Comparison of ENCODE assay signal across 8 cellular contexts in the genomic region with DNA sequence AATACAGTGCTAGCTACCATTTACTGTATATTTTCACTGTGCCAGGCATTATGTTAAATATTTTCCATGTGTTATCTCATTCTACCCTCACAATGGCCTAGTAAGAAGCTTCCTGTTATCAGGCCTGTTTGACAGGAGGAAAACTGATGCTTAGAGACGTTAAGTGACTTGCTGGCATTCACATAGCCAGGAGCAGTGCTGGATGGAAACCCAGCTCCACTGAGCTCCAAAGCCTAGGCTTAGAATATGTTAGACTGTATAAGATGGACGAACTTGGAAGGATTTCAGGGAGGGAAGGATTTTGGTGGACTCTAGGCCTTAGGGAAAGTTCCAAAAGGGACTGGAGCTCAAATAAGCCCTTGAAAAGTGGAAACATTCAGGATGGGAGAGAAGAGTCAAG. TPM values are rescaled to one million over a fixed set of nuclear protein-coding genes. Genes with fewer than 3 reads are reported as not detected.
DNase-seq lines count a peak whose midpoint lies in the region; ATAC-seq and TF ChIP-seq lines count a peak whose summit lies in the region.

No MANE protein-coding gene starts in this region.

- peaks cover 10% of the 10 kb centered on the region for H3K36me3 Mint-ChIP-seq in endothelial cell (ENCODE audit: low read depth, unreplicated experiment)

- DNase-seq in DND-41 (no peak), RWPE1 (ENCODE audit: low spot score) (no peak), endothelial cell (ENCODE audit: low spot score) (no peak), NCI-H526 (lab: John Stamatoyannopoulos, UW) (no peak), NCI-H748 treated with DMSO at 0.1 percent for 48 hours (lab: John Stamatoyannopoulos, UW) (no peak), GDM1 (lab: John Stamatoyannopoulos, UW) (no peak)

- no peak overlapping the region for H2AFZ ChIP-seq in DND-41 (ENCODE audit: low read depth, low read length)

- H3K4me3 ChIP-seq in DND-41 (ENCODE audit: low read depth in 1 of 2, low read length in 2 of 2), result peak overlapping the region in 1 of 2 experiments; percentile 89; a peak in 2 of 4 replicates
- H3K4me3 ChIP-seq in rectal smooth muscle tissue (ENCODE audit: low read length), result peak overlapping the region; percentile 71

- H3K4me1 ChIP-seq in DND-41 (ENCODE audit: insufficient read depth, low read length) (peaks cover 79% of the 10 kb centered on the region), rectal smooth muscle tissue (ENCODE audit: control insufficient read depth, insufficient read depth, low read length) (peaks cover 27% of the 10 kb centered on the region)

- POLR2A ChIA-PET in RWPE1 (lab: Yijun Ruan, JAX; ENCODE audit: low non-redundant PET), result interaction anchor here (0.5 to 1.2 kb wide), 2 partner anchors 25 to 225 kb away, joined by 3 read pairs; no protein-coding TSS in a partner anchor

- H3K27me3 ChIP-seq in DND-41 (ENCODE audit: insufficient read depth, low read length, poor library complexity) (no peaks in the 10 kb centered on the region), rectal smooth muscle tissue (ENCODE audit: control insufficient read depth, insufficient read depth, low read length) (no peaks in the 10 kb centered on the region)

- peak overlapping the region; percentile 88 for H3K9ac ChIP-seq in DND-41 (ENCODE audit: low read depth, low read length)
- H3K9ac ChIP-seq in rectal smooth muscle tissue (ENCODE audit: low read length), result no peak overlapping the region

- H4K20me1 ChIP-seq in DND-41 (ENCODE audit: insufficient read depth, low read length), result peaks cover 12% of the 10 kb centered on the region; the same call in 1 of the 2 replicates

- ATAC-seq in DND-41 (ENCODE audit: insufficient read depth, low read depth) (no peak), GM21390 (IDR thresholded peaks at IDR 0.05; ENCODE audit: unreplicated experiment) (no peak)

- H3K4me1 Mint-ChIP-seq in endothelial cell (ENCODE audit: unreplicated experiment), result peaks cover 21% of the 10 kb centered on the region

- CTCF ChIA-PET in RWPE1 (lab: Yijun Ruan, JAX), result no interaction called here

- H3K4me3 Mint-ChIP-seq in endothelial cell (ENCODE audit: unreplicated experiment), result peak overlapping the region; percentile 93

- peaks cover 8% of the 10 kb centered on the region for H3K27me3 Mint-ChIP-seq in endothelial cell (ENCODE audit: unreplicated experiment)

- H3K36me3 ChIP-seq in DND-41 (ENCODE audit: insufficient read depth, low read length) (peaks cover 11% of the 10 kb centered on the region), rectal smooth muscle tissue (ENCODE audit: control insufficient read depth, insufficient read depth, low read length) (no peaks in the 10 kb centered on the region)

- no peaks in the 10 kb centered on the region for H3K9me3 Mint-ChIP-seq in endothelial cell (ENCODE audit: unreplicated experiment)

- TF ChIP-seq CTCF in DND-41 (IDR thresholded peaks at IDR 0.05; ENCODE audit: borderline replicate concordance, extremely low read depth, low read length, poor library complexity, severe bottlenecking) (no peak), RWPE1 (conservative IDR thresholded peaks at IDR 0.05; ENCODE audit: low read depth) (no peak), endothelial cell (IDR thresholded peaks at IDR 0.05; ENCODE audit: unreplicated experiment) (no peak)

- H3K9me3 ChIP-seq in DND-41 (ENCODE audit: insufficient read depth, low read length, severe bottlenecking), result no peaks in the 10 kb centered on the region

- H3K4me2 ChIP-seq in DND-41 (ENCODE audit: insufficient read depth, low read length), result peak overlapping the region; percentile 92

- H3K79me2 ChIP-seq in DND-41 (ENCODE audit: insufficient read depth, low read length), result peaks cover 70% of the 10 kb centered on the region

- peak overlapping the region; percentile 87 for H3K27ac ChIP-seq in DND-41 (ENCODE audit: low read length)
- peak overlapping the region; percentile 96 for H3K27ac ChIP-seq in RWPE1
- H3K27ac ChIP-seq in rectal smooth muscle tissue (ENCODE audit: low read depth, low read length), result peak overlapping the region; percentile 97

- H3K27ac Mint-ChIP-seq in endothelial cell (ENCODE audit: unreplicated experiment), result no peak overlapping the region

RNA-seq across cellular contexts. Expression of gene CD44, which starts 2.1 kb away (rescaled TPM):
- total RNA-seq in endothelial cell (ENCODE audit: unreplicated experiment), result 155 TPM
